ENCODE assay signal across 8 cellular contexts in genomic region chr19:3343619-3344502, GRCh38. TPM values are rescaled to one million over a fixed set of nuclear protein-coding genes. Genes with fewer than 3 reads are reported as not detected.
DNase-seq lines count a peak whose midpoint lies in the region; ATAC-seq and TF ChIP-seq lines count a peak whose summit lies in the region.

No MANE protein-coding gene starts in this region.

- no peaks in the 10 kb centered on the region for H4K20me1 ChIP-seq in OCI-LY3 (ENCODE audit: insufficient read depth, low read length)

- no peak overlapping the region for H3K9ac ChIP-seq in OCI-LY3 (ENCODE audit: low read length)

- 44 to 58% (median 48%) methylated on average over 17 to 26 of the region's 26 CpGs for WGBS in heart left ventricle, 4 donors

- TF ChIP-seq CTCF in GM12875 (IDR thresholded peaks at IDR 0.05; ENCODE audit: borderline replicate concordance, insufficient read depth, low read depth, low read length) (0 out of 2 replicates have a peak, but pooled peaks have one; percentile 0), OCI-LY3 (IDR thresholded peaks at IDR 0.05; ENCODE audit: low read depth, low read length) (peak; percentile 17), heart left ventricle (IDR thresholded peaks at IDR 0.05) (peak in 4 of 12 donors; percentile 7 to 38 (median 15))

- H3K27ac Mint-ChIP-seq in activated naive CD8-positive, alpha-beta T cell treated with anti-CD3 and anti-CD28 coated beads, Interleukin-2, amount 10 ng/mL, durations not matched to agents 7 days and 5 days: no peak overlapping the region

- intact Hi-C loops in heart left ventricle (cut with DNase I): loop anchor here in 3 of 10 donors (5.0 kb wide), 2 partner anchors 83 to 88 kb away; no protein-coding TSS in a partner anchor
- intact Hi-C loops in sciatic nerve (cut with DNase I): no loop called here

- H3K27ac ChIP-seq in OCI-LY3 (ENCODE audit: low read length) (no peak overlapping the region), heart left ventricle (peak overlapping the region in 11 of 12 donors; percentile 53 to 90 (median 66))

- H3K27me3 ChIP-seq in OCI-LY3 (ENCODE audit: low read depth, low read length) (no peaks in the 10 kb centered on the region), heart left ventricle (no peaks in the 10 kb centered on the region)

- H3K4me3 ChIP-seq in GM12875 (ENCODE audit: low read depth, low read length) (no peak overlapping the region), OCI-LY3 (ENCODE audit: low read length) (no peak overlapping the region), heart left ventricle (peak overlapping the region in 10 of 12 donors; percentile 6 to 46 (median 32))

- ATAC-seq in activated naive CD8-positive, alpha-beta T cell treated with anti-CD3 and anti-CD28 coated beads, Interleukin-2, amount 10 ng/mL, durations not matched to agents 7 days and 5 days (ENCODE audit: low read depth): peak; percentile 73
- peak; percentile 65 to 86 (median 84) for ATAC-seq in heart left ventricle
- ATAC-seq in sciatic nerve: peak; percentile 85

- no peaks in the 10 kb centered on the region for H3K36me3 Mint-ChIP-seq in activated naive CD8-positive, alpha-beta T cell treated with anti-CD3 and anti-CD28 coated beads, Interleukin-2, amount 10 ng/mL, durations not matched to agents 7 days and 5 days

- POLR2A ChIA-PET in activated naive CD8-positive, alpha-beta T cell treated with anti-CD3 and anti-CD28 coated beads, Interleukin-2, amount 10 ng/mL, durations not matched to agents 7 days and 5 days (lab: Charles Lee): no interaction called here

- H3K36me3 ChIP-seq in OCI-LY3 (replicated peaks; ENCODE audit: low read depth, low read length) (no peaks in the 10 kb centered on the region), heart left ventricle (no peaks in the 10 kb centered on the region)

- H3K4me1 ChIP-seq in OCI-LY3 (ENCODE audit: low read length) (no peaks in the 10 kb centered on the region), heart left ventricle (peaks cover 0 to 32% (median 18%) of the 10 kb centered on the region in 12 donors)

- no peak overlapping the region for H2AFZ ChIP-seq in OCI-LY3 (ENCODE audit: low read depth, low read length)

- TF ChIP-seq POLR2A in heart left ventricle (IDR thresholded peaks at IDR 0.05): no peak

- H3K4me1 Mint-ChIP-seq in activated naive CD8-positive, alpha-beta T cell treated with anti-CD3 and anti-CD28 coated beads, Interleukin-2, amount 10 ng/mL, durations not matched to agents 7 days and 5 days: no peaks in the 10 kb centered on the region

- H3K9me3 Mint-ChIP-seq in activated naive CD8-positive, alpha-beta T cell treated with anti-CD3 and anti-CD28 coated beads, Interleukin-2, amount 10 ng/mL, durations not matched to agents 7 days and 5 days: no peaks in the 10 kb centered on the region

- no peaks in the 10 kb centered on the region for H3K79me2 ChIP-seq in OCI-LY3 (ENCODE audit: low read length)

- DNase-seq in A172 (ENCODE audit: low spot score) (peak; percentile 88), heart left ventricle (peak; percentile 81 to 90 (median 88)), sciatic nerve (ENCODE audit: low spot score) (peak; percentile 82), epidermal melanocyte (ENCODE audit: insufficient read length, low spot score) (no peak), COR-L47 (lab: John Stamatoyannopoulos, UW) (no peak)
- no peak for DNase-seq in activated naive CD8-positive, alpha-beta T cell treated with anti-CD3 and anti-CD28 coated beads, Interleukin-2, amount 10 ng/mL, durations not matched to agents 7 days and 5 days

- H3K27me3 Mint-ChIP-seq in activated naive CD8-positive, alpha-beta T cell treated with anti-CD3 and anti-CD28 coated beads, Interleukin-2, amount 10 ng/mL, durations not matched to agents 7 days and 5 days: no peaks in the 10 kb centered on the region

- no peak overlapping the region for H3K4me2 ChIP-seq in OCI-LY3 (ENCODE audit: low read length)

- peak overlapping the region; percentile 50 for H3K4me3 Mint-ChIP-seq in activated naive CD8-positive, alpha-beta T cell treated with anti-CD3 and anti-CD28 coated beads, Interleukin-2, amount 10 ng/mL, durations not matched to agents 7 days and 5 days

- no peaks in the 10 kb centered on the region for H3K9me3 ChIP-seq in OCI-LY3 (ENCODE audit: insufficient read depth, low read length)
- no peaks in the 10 kb centered on the region for H3K9me3 ChIP-seq in heart left ventricle

RNA-seq across cellular contexts. Expression of gene NFIC, which starts 22.5 kb away (rescaled TPM):
- total RNA-seq in A172 (2014; rRNA removed; shearing (Covaris generic)): 26.2 and 32.5 TPM in 2 replicates
- 10 to 100 TPM; 18.0 to 19.3 TPM for total RNA-seq in activated naive CD8-positive, alpha-beta T cell treated with anti-CD3 and anti-CD28 coated beads, Interleukin-2, amount 10 ng/mL, durations not matched to agents 7 days and 5 days
- total RNA-seq in heart left ventricle (100 to 1,000 TPM; 107 to 267 (median 155) TPM), sciatic nerve (178 TPM)
- 100 to 1,000 TPM; 159 to 192 TPM for polyA plus RNA-seq in heart left ventricle

Comparison
In these comparisons a context has a peak if more than half of its experiments do, and no peak if none do; other contexts are left out.
1. DNase-seq: peak in A172 (single experiment), heart left ventricle (5 of 5) and sciatic nerve (single experiment); none in activated naive CD8-positive, alpha-beta T cell treated with anti-CD3 and anti-CD28 coated beads, Interleukin-2, amount 10 ng/mL, durations not matched to agents 7 days and 5 days (single experiment), epidermal melanocyte (single experiment) and COR-L47 (single experiment).
2. H3K4me3 ChIP-seq: peak in heart left ventricle (10 of 12); none in GM12875 (single experiment) and OCI-LY3 (single experiment).
3. Peak in every context shown above with its lines, with median percentiles within 50 percentile points of each other: ATAC-seq.